In the genomic region with DNA sequence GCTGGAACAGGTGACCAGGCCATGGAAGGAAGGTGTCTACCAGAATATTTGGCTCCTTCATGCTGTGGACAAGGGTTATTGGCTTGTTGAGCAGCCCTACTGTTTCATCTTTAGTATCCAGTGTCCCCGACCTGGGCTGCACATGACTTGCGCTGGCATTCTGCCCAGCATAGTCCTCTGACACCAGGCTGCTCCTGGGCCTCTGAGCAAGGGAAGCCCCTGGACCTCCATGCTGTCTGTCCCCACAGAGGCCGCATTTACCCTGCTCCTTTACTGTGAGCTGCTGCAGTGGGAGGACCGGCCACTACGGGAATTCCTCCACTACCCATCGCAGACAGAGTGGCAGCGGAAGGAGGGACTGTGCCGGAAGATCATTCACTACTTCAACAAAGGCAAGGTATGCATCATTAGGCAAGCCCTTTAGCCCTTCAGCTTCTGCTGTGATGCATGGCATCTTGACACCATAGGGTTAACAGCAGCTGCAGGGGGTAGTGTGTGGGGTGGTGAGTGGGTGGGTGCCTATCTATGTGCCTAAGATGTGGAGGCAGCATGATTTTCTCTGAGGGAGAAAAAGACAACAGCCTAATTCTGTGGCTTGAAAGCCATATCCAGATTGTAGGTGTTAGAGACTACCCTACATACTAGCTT, we compare ENCODE assay signal across 11 cellular contexts. TPM values are rescaled to one million over a fixed set of nuclear protein-coding genes. Genes with fewer than 3 reads are reported as not detected.
DNase-seq lines count a peak whose midpoint lies in the region; ATAC-seq, FAIRE-seq and TF ChIP-seq lines count a peak whose summit lies in the region.
"Had no signal": no experiment of that assay in that cellular context is flagged by ENCODE, and none has a peak within 500 bp of the region (broad histone marks: within the 10 kb centered on the region; RNA-seq: fewer than 3 reads in every experiment).

No MANE protein-coding gene starts in this region.

- H3K4me3 Mint-ChIP-seq in activated CD4-positive, alpha-beta memory T cell treated with anti-CD3 and anti-CD28 coated beads for 36 hours, result no peak overlapping the region

- TF ChIP-seq CTCF in keratinocyte (optimal IDR thresholded peaks at IDR 0.05 in 1 of 3, IDR thresholded peaks at IDR 0.05 in 1 of 3, conservative IDR thresholded peaks at IDR 0.05 in 1 of 3; ENCODE audit: extremely low read depth in 1 of 3, insufficient read depth in 2 of 3, low read length in 3 of 3), result no peak
- TF ChIP-seq CTCF in thoracic aorta (IDR thresholded peaks at IDR 0.05), result no peak

- no peaks in the 10 kb centered on the region for H4K20me1 ChIP-seq in keratinocyte (ENCODE audit: control insufficient read depth, extremely low read depth, insufficient read depth, low read length)

- H3K9me1 ChIP-seq in keratinocyte (ENCODE audit: control insufficient read depth, extremely low read depth, insufficient read depth, low read length), result peaks cover 2% of the 10 kb centered on the region

- no peaks in the 10 kb centered on the region for H3K4me1 Mint-ChIP-seq in activated CD4-positive, alpha-beta memory T cell treated with anti-CD3 and anti-CD28 coated beads for 36 hours (ENCODE audit: low read depth)

- H3K27me3 Mint-ChIP-seq in activated CD4-positive, alpha-beta memory T cell treated with anti-CD3 and anti-CD28 coated beads for 36 hours, result peaks cover 1% of the 10 kb centered on the region

- no peaks in the 10 kb centered on the region for H3K79me2 ChIP-seq in keratinocyte (ENCODE audit: control insufficient read depth, insufficient read depth, low read length)

- H3K27ac Mint-ChIP-seq in activated CD4-positive, alpha-beta memory T cell treated with anti-CD3 and anti-CD28 coated beads for 36 hours, result no peak overlapping the region

- peaks cover 1% of the 10 kb centered on the region for H3K36me3 Mint-ChIP-seq in activated CD4-positive, alpha-beta memory T cell treated with anti-CD3 and anti-CD28 coated beads for 36 hours

- POLR2A ChIA-PET in activated CD4-positive, alpha-beta memory T cell treated with anti-CD3 and anti-CD28 coated beads for 36 hours (lab: Charles Lee), result no interaction called here

- no peak overlapping the region for H3K9ac ChIP-seq in keratinocyte (ENCODE audit: control insufficient read depth, extremely low read depth, insufficient read depth, low read length)

- H3K36me3 ChIP-seq in keratinocyte (ENCODE audit: control insufficient read depth in 2 of 2, extremely low read depth in 1 of 2, insufficient read depth in 2 of 2, low read length in 2 of 2) (no peaks in the 10 kb centered on the region), thoracic aorta (no peaks in the 10 kb centered on the region)
- H3K36me3 ChIP-seq: MG63, uterus had no signal

- H3K4me1 ChIP-seq in keratinocyte (ENCODE audit: control insufficient read depth, extremely low read depth, insufficient read depth, low read length), result peaks cover 23% of the 10 kb centered on the region
- peaks cover 15 to 27% of the 10 kb centered on the region in 2 donors for H3K4me1 ChIP-seq in thoracic aorta (ENCODE audit: control insufficient read depth in 1 of 2, low read depth in 2 of 2)
- H3K4me1 ChIP-seq: uterus had no signal

- no peak for ATAC-seq in thoracic aorta (ENCODE audit: insufficient number of reproducible peaks, low FRiP score, low read depth)
- ATAC-seq in GM18867 (IDR thresholded peaks at IDR 0.05; ENCODE audit: unreplicated experiment), result no peak

- H3K9me3 ChIP-seq in keratinocyte (ENCODE audit: control insufficient read depth, low read depth, low read length) (no peaks in the 10 kb centered on the region), thoracic aorta (no peaks in the 10 kb centered on the region)
- H3K9me3 ChIP-seq: MG63, uterus had no signal

- no peak for FAIRE-seq in keratinocyte (lab: Jason Lieb, UNC)
- FAIRE-seq: H1 had no signal

- H3K4me2 ChIP-seq in keratinocyte (ENCODE audit: control insufficient read depth, extremely low read depth, insufficient read depth, low read depth, low read length), result peak overlapping the region; percentile 65

- no peaks in the 10 kb centered on the region for H3K9me3 Mint-ChIP-seq in activated CD4-positive, alpha-beta memory T cell treated with anti-CD3 and anti-CD28 coated beads for 36 hours

- H3K27me3 ChIP-seq in keratinocyte (ENCODE audit: control insufficient read depth, extremely low read depth, insufficient read depth, low read length), result no peaks in the 10 kb centered on the region
- no peaks in the 10 kb centered on the region for H3K27me3 ChIP-seq in thoracic aorta (replicated peaks; ENCODE audit: insufficient read depth)
- H3K27me3 ChIP-seq: MG63, uterus had no signal

- CTCF ChIA-PET in activated CD4-positive, alpha-beta memory T cell treated with anti-CD3 and anti-CD28 coated beads for 36 hours (lab: Charles Lee), result no interaction called here

- H2AFZ ChIP-seq in keratinocyte (ENCODE audit: control insufficient read depth, low read length), result no peak overlapping the region

- H3K4me3 ChIP-seq in keratinocyte (ENCODE audit: control insufficient read depth in 2 of 3, extremely low read depth in 1 of 3, insufficient read depth in 2 of 3, low read depth in 1 of 3, low read length in 3 of 3) (no peak overlapping the region), thoracic aorta (no peak overlapping the region)
- H3K4me3 ChIP-seq: MG63, uterus had no signal

- peak overlapping the region; percentile 76 for H3K27ac ChIP-seq in caudate nucleus (ENCODE audit: low read depth, low read length)
- peak overlapping the region; percentile 64 for H3K27ac ChIP-seq in keratinocyte (ENCODE audit: control insufficient read depth, insufficient read depth, low read length)
- H3K27ac ChIP-seq in thoracic aorta, result peak overlapping the region; percentile 76 to 83

- intact Hi-C loops in activated CD4-positive, alpha-beta memory T cell treated with anti-CD3 and anti-CD28 coated beads for 36 hours (cut with micrococcal nuclease), result no loop called here

- dilution Hi-C loops in keratinocyte (cut with MboI; ENCODE audit: extremely low pct_ligation_motif_present, low sequenced_read_pairs), result no loop called here

- DNase-seq in LHCN-M2 (ENCODE audit: low read depth) (peak; percentile 60), caudate nucleus (lab: John Stamatoyannopoulos, UW) (peak in 6 of 61 donors; percentile 7 to 49 (median 14)), keratinocyte (ENCODE audit: low read depth, low spot score) (no peak), thoracic aorta (ENCODE audit: low spot score) (no peak), H4 (ENCODE audit: low spot score) (no peak)
- no peak for DNase-seq in activated CD4-positive, alpha-beta memory T cell treated with anti-CD3 and anti-CD28 coated beads for 36 hours
- DNase-seq: T-helper 2 cell had no signal

RNA-seq across cellular contexts. Expression of a gene that starts 44.0 kb away (rescaled TPM):
- total RNA-seq in LHCN-M2 (2014; rRNA removed) (122 and 126 TPM in 2 replicates), thoracic aorta (10 to 100 TPM; 42.6 to 48.5 TPM)
- polyA plus RNA-seq in LHCN-M2 (2012), result 125 TPM
- 71.1 to 156 TPM (median 143 TPM) in 3 replicates for polyA plus RNA-seq in keratinocyte
- 252 TPM for polyA plus RNA-seq in keratinocyte (2011; ENCODE audit: low read depth)
- 130 and 172 TPM in 2 replicates for polyA plus RNA-seq in keratinocyte (2011; cell fraction: cytosol; rRNA removed)
- polyA plus RNA-seq in keratinocyte (2011; cell fraction: nucleus; rRNA removed), result 119 and 134 TPM in 2 replicates
- 155 and 156 TPM in 2 replicates for polyA plus RNA-seq in keratinocyte (2012; ENCODE audit: low replicate concordance)
- 10.5 to 43.9 TPM (median 12.8 TPM) in 3 replicates for polyA minus RNA-seq in keratinocyte
- 34.1 TPM for polyA minus RNA-seq in keratinocyte (2011; cell fraction: cytosol; rRNA and poly(A)+ RNA removed)
- 10.1 and 17.4 TPM in 2 replicates for polyA minus RNA-seq in keratinocyte (2011; cell fraction: nucleus; rRNA and poly(A)+ RNA removed)
- 135 and 150 TPM in 2 replicates for total RNA-seq in H4 (2014; rRNA removed; shearing (Covaris generic))
- total RNA-seq in activated CD4-positive, alpha-beta memory T cell treated with anti-CD3 and anti-CD28 coated beads for 36 hours, result 100 to 1,000 TPM; 151 to 162 TPM

RNA-seq across cellular contexts. Expression of a gene that starts 50.0 kb away (rescaled TPM):
- total RNA-seq in LHCN-M2 (2014; rRNA removed) (30.2 and 34.2 TPM in 2 replicates), thoracic aorta (10 to 100 TPM; 28.3 to 38.0 TPM)
- 24.2 TPM for polyA plus RNA-seq in LHCN-M2 (2012)
- 10.1 to 17.4 TPM (median 10.2 TPM) in 3 replicates for polyA plus RNA-seq in keratinocyte
- polyA plus RNA-seq in keratinocyte (2011; ENCODE audit: low read depth), result 5.5 TPM
- 10.4 and 13.4 TPM in 2 replicates for polyA plus RNA-seq in keratinocyte (2011; cell fraction: cytosol; rRNA removed)
- 11.7 and 13.6 TPM in 2 replicates for polyA plus RNA-seq in keratinocyte (2011; cell fraction: nucleus; rRNA removed)
- 11.8 and 23.2 TPM in 2 replicates for polyA plus RNA-seq in keratinocyte (2012; ENCODE audit: low replicate concordance)
- polyA minus RNA-seq in keratinocyte, result 14.2 to 32.1 TPM (median 15.0 TPM) in 3 replicates
- polyA minus RNA-seq in keratinocyte (2011; cell fraction: cytosol; rRNA and poly(A)+ RNA removed), result 19.0 TPM
- polyA minus RNA-seq in keratinocyte (2011; cell fraction: nucleus; rRNA and poly(A)+ RNA removed), result 11.0 and 12.3 TPM in 2 replicates
- 9.0 and 10.6 TPM in 2 replicates for total RNA-seq in H4 (2014; rRNA removed; shearing (Covaris generic))
- total RNA-seq in activated CD4-positive, alpha-beta memory T cell treated with anti-CD3 and anti-CD28 coated beads for 36 hours, result 10 to 100 TPM; 19.0 to 19.4 TPM
